Comparison of ENCODE assay signal across 11 cellular contexts in genomic region chr11:58562375-58562800, GRCh38. TPM values are rescaled to one million over a fixed set of nuclear protein-coding genes. Genes with fewer than 3 reads are reported as not detected.
DNase-seq lines count a peak whose midpoint lies in the region; ATAC-seq, FAIRE-seq and TF ChIP-seq lines count a peak whose summit lies in the region.
"Had no signal": no experiment of that assay in that cellular context is flagged by ENCODE, and none has a peak within 500 bp of the region (broad histone marks: within the 10 kb centered on the region; RNA-seq: fewer than 3 reads in every experiment).

No MANE protein-coding gene starts in this region.

- peaks cover 46 to 69% of the 10 kb centered on the region in 2 donors for H3K4me1 Mint-ChIP-seq in immature natural killer cell

- no peaks in the 10 kb centered on the region for H3K27me3 Mint-ChIP-seq in immature natural killer cell (ENCODE audit: low read depth in 3 of 3)
- H3K27me3 Mint-ChIP-seq: dendritic cell treated with granulocyte-macrophage colony-stimulating factor and Interleukin-4, amounts not matched to agents 40 ng/mL and 50 ng/mL, for 4 days had no signal

- no peaks in the 10 kb centered on the region for H3K27me3 ChIP-seq in right atrium auricular region
- H3K27me3 ChIP-seq: left lung had no signal

- H3K27ac ChIP-seq in right atrium auricular region, result no peak overlapping the region
- H3K27ac ChIP-seq: left lung had no signal

- H3K4me1 ChIP-seq in right atrium auricular region, result no peaks in the 10 kb centered on the region
- H3K4me1 ChIP-seq: left lung had no signal

- H3K4me3 ChIP-seq in right atrium auricular region, result no peak overlapping the region
- H3K4me3 ChIP-seq: left lung had no signal

- FAIRE-seq in H54 (lab: Jason Lieb, UNC), result no peak

- no peak for TF ChIP-seq POLR2A in H54 (IDR thresholded peaks at IDR 0.05; ENCODE audit: low read depth, low read length)

- peaks cover 26% of the 10 kb centered on the region for H3K36me3 ChIP-seq in right atrium auricular region

- DNase-seq in immature natural killer cell (no peak), right atrium auricular region (ENCODE audit: low spot score) (no peak), HT-29 (ENCODE audit: low spot score) (no peak), A172 (ENCODE audit: low spot score) (no peak), H54 (ENCODE audit: insufficient read length, low spot score) (no peak)
- DNase-seq: left lung; stimulated activated CD4-positive, alpha-beta T cell treated with anti-CD3 and anti-CD28 coated beads, Interleukin-4, amount 100 ng/mL, for 24 hours had no signal

- ATAC-seq in GM18498 (IDR thresholded peaks at IDR 0.05; ENCODE audit: unreplicated experiment) (peak; percentile 66), GM21529 (IDR thresholded peaks at IDR 0.05; ENCODE audit: unreplicated experiment) (peak; percentile 89), HG03457 (IDR thresholded peaks at IDR 0.05; ENCODE audit: unreplicated experiment) (peak; percentile 91)
- ATAC-seq: left lung had no signal

- peaks cover 7 to 13% (median 10%) of the 10 kb centered on the region in 3 donors for H3K36me3 Mint-ChIP-seq in immature natural killer cell

- peak overlapping the region in 1 of 5 donors; percentile 15 for H3K4me3 Mint-ChIP-seq in immature natural killer cell
- H3K4me3 Mint-ChIP-seq: dendritic cell treated with granulocyte-macrophage colony-stimulating factor and Interleukin-4, amounts not matched to agents 40 ng/mL and 50 ng/mL, for 4 days had no signal

- H3K9me3 Mint-ChIP-seq in immature natural killer cell, result no peaks in the 10 kb centered on the region
- H3K9me3 Mint-ChIP-seq: dendritic cell treated with granulocyte-macrophage colony-stimulating factor and Interleukin-4, amounts not matched to agents 40 ng/mL and 50 ng/mL, for 4 days had no signal

- no peak for TF ChIP-seq CTCF in right atrium auricular region (IDR thresholded peaks at IDR 0.05)

- H3K9me3 ChIP-seq in right atrium auricular region, result no peaks in the 10 kb centered on the region
- H3K9me3 ChIP-seq: left lung had no signal

- peak overlapping the region in 5 of 6 donors; percentile 55 to 83 (median 74) for H3K27ac Mint-ChIP-seq in immature natural killer cell
- H3K27ac Mint-ChIP-seq: dendritic cell treated with granulocyte-macrophage colony-stimulating factor and Interleukin-4, amounts not matched to agents 40 ng/mL and 50 ng/mL, for 4 days had no signal

RNA-seq across cellular contexts. Expression of gene LPXN, which starts 13.3 kb away (rescaled TPM):
- 100 to 1,000 TPM; 153 to 217 (median 197) TPM for polyA plus RNA-seq in immature natural killer cell
- 1 to 10 TPM; 2.8 to 5.5 TPM for total RNA-seq in right atrium auricular region
- 1.1 and 1.7 TPM in 2 replicates for total RNA-seq in HT-29 (2014; rRNA removed; shearing (Covaris generic))
- 0.84 and 1.8 TPM in 2 replicates for total RNA-seq in A172 (2014; rRNA removed; shearing (Covaris generic))

RNA-seq across cellular contexts. Expression of gene ZFP91, which starts 16.5 kb away (rescaled TPM):
- 10 to 100 TPM in 2 of 3 donors, 1 to 10 TPM in 1; 6.6 to 15.4 (median 10.8) TPM for polyA plus RNA-seq in immature natural killer cell
- 10 to 100 TPM; 50.5 to 52.4 TPM for total RNA-seq in right atrium auricular region
- 42.8 TPM in 2 replicates for total RNA-seq in HT-29 (2014; rRNA removed; shearing (Covaris generic))
- 49.2 and 60.5 TPM in 2 replicates for total RNA-seq in A172 (2014; rRNA removed; shearing (Covaris generic))

RNA-seq across cellular contexts. Expression of gene OR5B21, which starts 54.5 kb away (rescaled TPM):
- polyA plus RNA-seq in immature natural killer cell, result not detected
- not detected for total RNA-seq in right atrium auricular region
- not detected in 2 replicates for total RNA-seq in HT-29 (2014; rRNA removed; shearing (Covaris generic))
- not detected in 2 replicates for total RNA-seq in A172 (2014; rRNA removed; shearing (Covaris generic))
